In the genomic region with DNA sequence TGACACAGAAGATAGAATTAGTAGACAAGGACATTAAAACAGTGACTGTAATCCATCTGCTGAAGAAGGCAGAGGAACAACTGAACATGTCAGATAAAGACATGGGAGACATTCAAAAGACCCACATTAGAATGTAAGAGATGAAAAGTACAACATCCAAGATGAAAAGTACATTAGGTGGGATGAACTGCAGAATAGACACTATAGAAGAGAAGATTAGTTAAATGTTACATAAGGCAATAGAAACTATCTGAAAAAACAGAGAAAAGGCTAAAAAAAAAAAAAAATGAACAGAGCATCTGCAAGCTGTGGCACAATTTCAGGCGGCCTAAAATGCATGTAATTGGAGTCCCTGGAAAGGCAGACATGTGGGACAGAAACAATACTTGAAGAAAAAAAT, we compare ENCODE assay signal across 21 cellular contexts. TPM values are rescaled to one million over a fixed set of nuclear protein-coding genes. Genes with fewer than 3 reads are reported as not detected.
DNase-seq lines count a peak whose midpoint lies in the region; ATAC-seq, FAIRE-seq and TF ChIP-seq lines count a peak whose summit lies in the region.
"Had no signal": no experiment of that assay in that cellular context is flagged by ENCODE, and none has a peak within 500 bp of the region (broad histone marks: within the 10 kb centered on the region; RNA-seq: fewer than 3 reads in every experiment).

No MANE protein-coding gene starts in this region.

- BruUV-seq in HepG2 (replicated peaks; lab: Mats Ljungman, UMichigan): TSS peak; percentile 29

- H3K9me3 ChIP-seq in HepG2 (ENCODE audit: low read length) (no peaks in the 10 kb centered on the region), right lobe of liver (no peaks in the 10 kb centered on the region), T-helper 17 cell (ENCODE audit: control insufficient read depth, low read length, poor library complexity, severe bottlenecking) (no peaks in the 10 kb centered on the region)
- H3K9me3 ChIP-seq: BE2C had no signal

- H2AFZ ChIP-seq in HepG2 (ENCODE audit: low read length): no peak overlapping the region

- H3K27me3 ChIP-seq in HepG2 (ENCODE audit: control insufficient read depth in 1 of 2, insufficient read depth in 2 of 2, low read length in 2 of 2): no peaks in the 10 kb centered on the region
- no peaks in the 10 kb centered on the region for H3K27me3 ChIP-seq in right lobe of liver
- H3K27me3 ChIP-seq: BE2C had no signal

- no peak overlapping the region for H3K9ac ChIP-seq in HepG2 (ENCODE audit: insufficient read depth, low read depth, low read length)

- POLR2A ChIA-PET in HepG2 (lab: Yijun Ruan, JAX): no interaction called here

- H3K27me3 Mint-ChIP-seq in T-helper 17 cell (no peaks in the 10 kb centered on the region), nephron progenitor cell (ENCODE audit: low read depth, poor library complexity) (peaks cover 2% of the 10 kb centered on the region)
- H3K27me3 Mint-ChIP-seq: CD4-positive, CD25-positive, alpha-beta regulatory T cell; CD8-positive, alpha-beta memory T cell had no signal

- intact Hi-C loops in HepG2 (cut with micrococcal nuclease; ENCODE audit: unreplicated experiment): no loop called here
- intact Hi-C loops in right lobe of liver (cut with DNase I): no loop called here

- H3K27ac Mint-ChIP-seq in T-helper 17 cell: peak overlapping the region; percentile 53
- H3K27ac Mint-ChIP-seq in nephron progenitor cell: peak overlapping the region; percentile 78

- no peaks in the 10 kb centered on the region for H4K20me1 ChIP-seq in HepG2 (ENCODE audit: insufficient read depth, low read length)

- H3K27ac ChIP-seq in HepG2 (ENCODE audit: extremely low read length, insufficient read depth, low read length) (no peak overlapping the region), right lobe of liver (no peak overlapping the region)

- peaks cover 16% of the 10 kb centered on the region for H3K4me1 Mint-ChIP-seq in T-helper 17 cell
- H3K4me1 Mint-ChIP-seq in nephron progenitor cell: peaks cover 28% of the 10 kb centered on the region

- no peak for TF ChIP-seq RAD21 in HepG2 (CRISPR knock-in tag; IDR thresholded peaks at IDR 0.05)

- TF ChIP-seq EP300 in HepG2 (IDR thresholded peaks at IDR 0.05; ENCODE audit: low read depth in 2 of 2, low read length in 2 of 2) (no peak), HepG2 (CRISPR knock-in tag; IDR thresholded peaks at IDR 0.05; ENCODE audit: borderline replicate concordance) (no peak)

- in situ Hi-C loops in HepG2 (cut with HindIII; ENCODE audit: extremely low pct_ligation_motif_present, low pct_unique_long_range_greater_than_20kb): no loop called here

- H3K36me3 ChIP-seq in HepG2 (replicated peaks in 1 of 2; ENCODE audit: control insufficient read depth in 1 of 2, insufficient read depth in 2 of 2, low read length in 2 of 2) (peaks cover 4 to 26% of the 10 kb centered on the region in 2 experiments), right lobe of liver (peaks cover 0 to 25% (median 14%) of the 10 kb centered on the region in 4 donors)

- TF ChIP-seq POLR2A in HepG2 (IDR thresholded peaks at IDR 0.05; ENCODE audit: insufficient read depth in 1 of 2, low read depth in 2 of 2, low read length in 2 of 2) (no peak), right lobe of liver (IDR thresholded peaks at IDR 0.05) (no peak)

- H3K4me3 Mint-ChIP-seq in T-helper 17 cell (no peak overlapping the region), nephron progenitor cell (no peak overlapping the region)
- H3K4me3 Mint-ChIP-seq: CD4-positive, CD25-positive, alpha-beta regulatory T cell; CD8-positive, alpha-beta memory T cell; H9 had no signal

- DNase-seq in HepG2 (ENCODE audit: low spot score): no peak
- DNase-seq in right lobe of liver: no peak
- DNase-seq in T-helper 17 cell: no peak
- DNase-seq in nephron progenitor cell: no peak
- no peak for DNase-seq in Kasumi-1 (lab: John Stamatoyannopoulos, UW)
- DNase-seq in OCI-M2 (lab: John Stamatoyannopoulos, UW; ENCODE audit: unreplicated experiment): no peak
- DNase-seq: ACHN; BE2C; C1 segment of cervical spinal cord; CD4-positive, CD25-positive, alpha-beta regulatory T cell; CD8-positive, alpha-beta memory T cell; COR-L47; DMS 273 treated with DMSO at 0.1 percent for 48 hours; DMS53; DND-41; EL; H9 had no signal

- H3K4me1 ChIP-seq in HepG2 (ENCODE audit: insufficient read depth, low read length): no peaks in the 10 kb centered on the region
- peaks cover 0 to 8% (median 0%) of the 10 kb centered on the region in 4 donors for H3K4me1 ChIP-seq in right lobe of liver

- H3K36me3 Mint-ChIP-seq in T-helper 17 cell (ENCODE audit: low read depth) (peaks cover 14% of the 10 kb centered on the region), nephron progenitor cell (ENCODE audit: low read depth) (peaks cover 62% of the 10 kb centered on the region)

- H3K4me3 ChIP-seq in HepG2 (replicated peaks in 1 of 3; ENCODE audit: insufficient read depth in 1 of 3, low read depth in 2 of 3, low read length in 3 of 3): no peak overlapping the region
- H3K4me3 ChIP-seq in right lobe of liver: no peak overlapping the region

- no peaks in the 10 kb centered on the region for H3K79me2 ChIP-seq in HepG2 (ENCODE audit: insufficient read depth, low read length)

- TF ChIP-seq CTCF in HepG2 (CRISPR knock-in tag; IDR thresholded peaks at IDR 0.05) (no peak), right lobe of liver (IDR thresholded peaks at IDR 0.05) (no peak), nephron progenitor cell (IDR thresholded peaks at IDR 0.05) (no peak)

- CTCF ChIA-PET in HepG2 (lab: Yijun Ruan, JAX; ENCODE audit: low intra/inter-chr PET ratio, low total read pairs): no interaction called here

- WGBS in HepG2 (ENCODE audit: low lambda C conversion rate): 97% methylated on average over 1 of the region's 1 CpG
- 100% methylated on average over 1 of the region's 1 CpG for WGBS in right lobe of liver (ENCODE audit: insufficient coverage, low coverage, low lambda C conversion rate, missing lambda C conversion rate)

- ATAC-seq in HepG2 (no peak), right lobe of liver (no peak), T-helper 17 cell (no peak)

- peaks cover 20% of the 10 kb centered on the region for H3K9me3 Mint-ChIP-seq in nephron progenitor cell
- H3K9me3 Mint-ChIP-seq: CD4-positive, CD25-positive, alpha-beta regulatory T cell; CD8-positive, alpha-beta memory T cell; H9 had no signal

- no peak for FAIRE-seq in HepG2 (lab: Jason Lieb, UNC)
- FAIRE-seq: A204.1, GM12891, GM19239, H1 had no signal

- no peak overlapping the region for H3K4me2 ChIP-seq in HepG2 (ENCODE audit: low read depth, low read length)

RNA-seq across cellular contexts. Expression of a gene that starts 21.6 kb away (rescaled TPM):
- total RNA-seq in HepG2 (2016; rRNA removed; fragmentation: Illumina TruSeq; extraction: Trizol): 37.0 and 47.3 TPM in 2 replicates
- 4.7 and 6.0 TPM in 2 replicates for total RNA-seq in HepG2 (2016; cell fraction: cytosol; rRNA removed; fragmentation: Illumina TruSeq; extraction: Trizol; ENCODE audit: low read depth)
- 35.2 and 42.6 TPM in 2 replicates for total RNA-seq in HepG2 (2016; cell fraction: insoluble cytoplasmic fraction; rRNA removed; fragmentation: Illumina TruSeq; extraction: Trizol)
- total RNA-seq in HepG2 (2016; cell fraction: membrane; rRNA removed; fragmentation: Illumina TruSeq; extraction: Trizol): 10.8 and 12.6 TPM in 2 replicates
- 18.9 and 20.1 TPM in 2 replicates for total RNA-seq in HepG2 (2016; cell fraction: nucleus; rRNA removed; fragmentation: Illumina TruSeq; extraction: Trizol)
- polyA plus RNA-seq in HepG2 (2011; rRNA removed): 26.0 and 27.1 TPM in 2 replicates
- polyA plus RNA-seq in HepG2 (2011; cell fraction: cytosol; rRNA removed): 19.1 and 22.8 TPM in 2 replicates
- 33.3 and 38.5 TPM in 2 replicates for polyA plus RNA-seq in HepG2 (2011; cell fraction: nucleus; rRNA removed)
- polyA plus RNA-seq in HepG2 (2012): 42.2 and 43.6 TPM in 2 replicates
- 2.7 and 3.1 TPM in 2 replicates for polyA plus RNA-seq in HepG2 (2016; cell fraction: cytosol; fragmentation: Illumina TruSeq; extraction: Trizol; ENCODE audit: low read depth)
- 47.8 and 54.9 TPM in 2 replicates for polyA plus RNA-seq in HepG2 (2016; cell fraction: insoluble cytoplasmic fraction; fragmentation: Illumina TruSeq; extraction: Trizol; ENCODE audit: low read depth)
- polyA plus RNA-seq in HepG2 (2016; cell fraction: membrane; fragmentation: Illumina TruSeq; extraction: Trizol; ENCODE audit: low read depth): 6.4 and 6.9 TPM in 2 replicates
- 27.0 and 28.5 TPM in 2 replicates for polyA plus RNA-seq in HepG2 (2016; cell fraction: nucleus; fragmentation: Illumina TruSeq; extraction: Trizol; ENCODE audit: insufficient read depth, low read depth)
- 32.1 and 35.9 TPM in 2 replicates for polyA minus RNA-seq in HepG2 (2011; rRNA and poly(A)+ RNA removed; ENCODE audit: low replicate concordance)
- polyA minus RNA-seq in HepG2 (2011; cell fraction: cytosol; rRNA and poly(A)+ RNA removed): 22.8 and 23.4 TPM in 2 replicates
- 31.8 and 46.1 TPM in 2 replicates for polyA minus RNA-seq in HepG2 (2011; cell fraction: nucleus; rRNA and poly(A)+ RNA removed)
- 10 to 100 TPM; 21.1 to 31.3 (median 26.2) TPM for total RNA-seq in right lobe of liver
- total RNA-seq in T-helper 17 cell: 10 to 100 TPM; 71.9 to 87.2 TPM

RNA-seq across cellular contexts. Expression of a gene that starts 46.7 kb away (rescaled TPM):
- total RNA-seq in HepG2 (2016; rRNA removed; fragmentation: Illumina TruSeq; extraction: Trizol): 0.11 TPM in 1 of 2 replicates, not detected in the other
- not detected in 2 replicates for total RNA-seq in HepG2 (2016; cell fraction: cytosol; rRNA removed; fragmentation: Illumina TruSeq; extraction: Trizol; ENCODE audit: low read depth)
- not detected in 2 replicates for total RNA-seq in HepG2 (2016; cell fraction: insoluble cytoplasmic fraction; rRNA removed; fragmentation: Illumina TruSeq; extraction: Trizol)
- total RNA-seq in HepG2 (2016; cell fraction: membrane; rRNA removed; fragmentation: Illumina TruSeq; extraction: Trizol): 0.24 TPM in 1 of 2 replicates, not detected in the other
- total RNA-seq in HepG2 (2016; cell fraction: nucleus; rRNA removed; fragmentation: Illumina TruSeq; extraction: Trizol): 0.50 TPM in 1 of 2 replicates, not detected in the other
- 2.9 and 4.3 TPM in 2 replicates for polyA plus RNA-seq in HepG2 (2011; rRNA removed)
- polyA plus RNA-seq in HepG2 (2011; cell fraction: cytosol; rRNA removed): 1.2 and 2.5 TPM in 2 replicates
- polyA plus RNA-seq in HepG2 (2011; cell fraction: nucleus; rRNA removed): 22.1 and 28.5 TPM in 2 replicates
- 1.7 and 1.9 TPM in 2 replicates for polyA plus RNA-seq in HepG2 (2012)
- 0.14 TPM in 1 of 2 replicates, not detected in the other for polyA plus RNA-seq in HepG2 (2016; cell fraction: cytosol; fragmentation: Illumina TruSeq; extraction: Trizol; ENCODE audit: low read depth)
- not detected in 2 replicates for polyA plus RNA-seq in HepG2 (2016; cell fraction: insoluble cytoplasmic fraction; fragmentation: Illumina TruSeq; extraction: Trizol; ENCODE audit: low read depth)
- 0.15 and 0.16 TPM in 2 replicates for polyA plus RNA-seq in HepG2 (2016; cell fraction: membrane; fragmentation: Illumina TruSeq; extraction: Trizol; ENCODE audit: low read depth)
- 0.61 TPM in 1 of 2 replicates, not detected in the other for polyA plus RNA-seq in HepG2 (2016; cell fraction: nucleus; fragmentation: Illumina TruSeq; extraction: Trizol; ENCODE audit: insufficient read depth, low read depth)
- polyA minus RNA-seq in HepG2 (2011; rRNA and poly(A)+ RNA removed; ENCODE audit: low replicate concordance): 3.2 TPM in 1 of 2 replicates, not detected in the other
- 0.59 and 1.6 TPM in 2 replicates for polyA minus RNA-seq in HepG2 (2011; cell fraction: cytosol; rRNA and poly(A)+ RNA removed)
- 5.0 TPM in 2 replicates for polyA minus RNA-seq in HepG2 (2011; cell fraction: nucleus; rRNA and poly(A)+ RNA removed)
- total RNA-seq in right lobe of liver: under 1 TPM in 5 of 6 experiments, not detected in 1; 0.31 to 0.74 (median 0.44) TPM
- total RNA-seq in T-helper 17 cell: 10 to 100 TPM in 1 of 2 donors, 1 to 10 TPM in 1; 9.7 to 24.4 TPM

Comparison
In these comparisons a context has a peak if more than half of its experiments do, and no peak if none do; other contexts are left out.
1. RNA of a gene that starts 46.7 kb away (total RNA-seq): 9.7 to 24.4 TPM in T-helper 17 cell; 0.31 to 0.74 TPM in right lobe of liver and 0.11 to 0.50 TPM in HepG2; every median in the first group is over 4 times any median in the second.